Comparison of ENCODE assay signal across 32 cellular contexts in the genomic region with DNA sequence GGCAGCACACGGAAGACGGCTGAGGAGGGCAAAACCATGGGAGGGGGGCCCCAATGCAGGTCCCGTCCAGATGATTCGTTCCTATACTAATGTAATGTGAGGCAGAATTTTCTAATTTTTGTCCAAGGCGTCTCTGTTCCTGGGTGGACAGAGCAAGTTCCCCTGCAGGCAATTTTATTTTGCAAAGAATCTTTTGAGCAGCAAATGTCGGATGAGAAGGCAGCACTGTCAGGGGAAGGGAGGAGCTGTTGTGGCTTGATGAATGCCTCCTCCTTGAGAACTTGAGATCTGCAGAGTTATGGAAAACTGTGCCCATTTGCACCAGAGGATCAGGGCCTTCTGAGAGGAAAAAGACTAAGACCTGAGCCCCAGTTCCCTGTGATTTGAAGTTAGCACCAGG. TPM values are rescaled to one million over a fixed set of nuclear protein-coding genes. Genes with fewer than 3 reads are reported as not detected.
A peak's percentile ranks its signal among the peaks of the same experiment; 100 is the strongest.
DNase-seq lines count a peak whose midpoint lies in the region; ATAC-seq and TF ChIP-seq lines count a peak whose summit lies in the region.
"Had no signal": no experiment of that assay in that cellular context is flagged by ENCODE, and none has a peak within 500 bp of the region (broad histone marks: within the 10 kb centered on the region; RNA-seq: fewer than 3 reads in every experiment).

No MANE protein-coding gene starts in this region.

- no peak overlapping the region for H2AFZ ChIP-seq in OCI-LY7 (ENCODE audit: low read length)

- H3K4me3 Mint-ChIP-seq in natural killer cell = no peak overlapping the region
- no peak overlapping the region for H3K4me3 Mint-ChIP-seq in natural killer cell treated with Interleukin-12 subunit alpha and Interleukin-12 subunit beta and Interleukin-15 and Interleukin-18, amount 100 ng/mL, for 72 hours
- H3K4me3 Mint-ChIP-seq: activated CD4-positive, alpha-beta memory T cell treated with anti-CD3 and anti-CD28 coated beads, Interleukin-2, amount 10 ng/mL, durations not matched to agents 7 days and 5 days; GM23338; naive thymus-derived CD4-positive, alpha-beta T cell; stimulated activated naive CD8-positive, alpha-beta T cell treated with anti-CD3 and anti-CD28 coated beads, Interleukin-15, amount 100 ng/mL, for 72 hours had no signal

- no peak for ATAC-seq in natural killer cell
- no peak for ATAC-seq in natural killer cell treated with Interleukin-12 subunit alpha and Interleukin-12 subunit beta and Interleukin-15 and Interleukin-18, amount 100 ng/mL, for 72 hours
- no peak for ATAC-seq in GM21367 (IDR thresholded peaks at IDR 0.05; ENCODE audit: unreplicated experiment)
- ATAC-seq: GM23338; naive thymus-derived CD4-positive, alpha-beta T cell; Panc1; pancreas; stimulated activated naive CD8-positive, alpha-beta T cell treated with anti-CD3 and anti-CD28 coated beads, Interleukin-15, amount 100 ng/mL, for 72 hours had no signal

- H3K36me3 ChIP-seq in muscle layer of colon (ENCODE audit: insufficient read depth, low read length) (no peaks in the 10 kb centered on the region), skeletal muscle tissue (ENCODE audit: control insufficient read depth in 3 of 3, insufficient read depth in 3 of 3, low read length in 3 of 3) (no peaks in the 10 kb centered on the region), OCI-LY7 (ENCODE audit: insufficient read depth, low read length) (no peaks in the 10 kb centered on the region)
- H3K36me3 ChIP-seq: pancreas, right atrium auricular region, thyroid gland had no signal

- CTCF ChIA-PET in OCI-LY7 (lab: Charles Lee; ENCODE audit: unreplicated experiment) = no interaction called here

- H3K4me3 ChIP-seq in muscle layer of colon (ENCODE audit: low read depth in 1 of 2, low read length in 2 of 2) = peak overlapping the region in 1 of 2 donors; percentile 1
- no peak overlapping the region for H3K4me3 ChIP-seq in skeletal muscle tissue (ENCODE audit: low read length in 3 of 3)
- no peak overlapping the region for H3K4me3 ChIP-seq in OCI-LY7 (ENCODE audit: low read depth, low read length, poor library complexity, severe bottlenecking)
- H3K4me3 ChIP-seq: GM23338, pancreas, right atrium auricular region, thyroid gland had no signal

- no TSS peak for BruUV-seq in OCI-LY7 (replicated peaks; lab: Mats Ljungman, UMichigan)

- no peaks in the 10 kb centered on the region for H3K36me3 Mint-ChIP-seq in natural killer cell
- no peaks in the 10 kb centered on the region for H3K36me3 Mint-ChIP-seq in natural killer cell treated with Interleukin-12 subunit alpha and Interleukin-12 subunit beta and Interleukin-15 and Interleukin-18, amount 100 ng/mL, for 72 hours
- H3K36me3 Mint-ChIP-seq: naive thymus-derived CD4-positive, alpha-beta T cell had no signal

- no peaks in the 10 kb centered on the region for H4K20me1 ChIP-seq in OCI-LY7 (ENCODE audit: insufficient read depth, low read length)

- H3K9me3 ChIP-seq in muscle layer of colon (ENCODE audit: low read length) (no peaks in the 10 kb centered on the region), skeletal muscle tissue (ENCODE audit: control insufficient read depth in 3 of 3, low read length in 3 of 3) (no peaks in the 10 kb centered on the region), OCI-LY7 (ENCODE audit: low read length) (no peaks in the 10 kb centered on the region)
- H3K9me3 ChIP-seq: pancreas, right atrium auricular region, thyroid gland had no signal

- H3K27me3 ChIP-seq in muscle layer of colon (ENCODE audit: control insufficient read depth in 1 of 2, insufficient read depth in 2 of 2, low read length in 2 of 2) (no peaks in the 10 kb centered on the region), skeletal muscle tissue (ENCODE audit: control insufficient read depth in 3 of 3, insufficient read depth in 3 of 3, low read length in 3 of 3) (peaks cover 0 to 3% (median 0%) of the 10 kb centered on the region in 3 donors)
- H3K27me3 ChIP-seq: pancreas, right atrium auricular region, thyroid gland had no signal

- intact Hi-C loops in natural killer cell (cut with micrococcal nuclease) (no loop called here), OCI-LY7 (cut with micrococcal nuclease; ENCODE audit: unreplicated experiment) (no loop called here)

- TF ChIP-seq CTCF in natural killer cell (IDR thresholded peaks at IDR 0.05) (no peak), OCI-LY7 (conservative IDR thresholded peaks at IDR 0.05; ENCODE audit: low read length) (no peak)

- H3K4me1 Mint-ChIP-seq in natural killer cell = peaks cover 34 to 42% of the 10 kb centered on the region in 2 donors
- peaks cover 40 to 42% of the 10 kb centered on the region in 2 donors for H3K4me1 Mint-ChIP-seq in natural killer cell treated with Interleukin-12 subunit alpha and Interleukin-12 subunit beta and Interleukin-15 and Interleukin-18, amount 100 ng/mL, for 72 hours (ENCODE audit: low read depth in 2 of 2)
- H3K4me1 Mint-ChIP-seq: activated CD4-positive, alpha-beta memory T cell treated with anti-CD3 and anti-CD28 coated beads, Interleukin-2, amount 10 ng/mL, durations not matched to agents 7 days and 5 days had no signal

- H3K4me2 ChIP-seq in OCI-LY7 (ENCODE audit: low read length) = no peak overlapping the region
- H3K4me2 ChIP-seq: GM23338 had no signal

- H3K9ac ChIP-seq in muscle layer of colon (ENCODE audit: low read length) (no peak overlapping the region), skeletal muscle tissue (ENCODE audit: low read depth in 1 of 3, low read length in 3 of 3) (no peak overlapping the region)

- DNase-seq in natural killer cell = no peak
- no peak for DNase-seq in natural killer cell treated with Interleukin-12 subunit alpha and Interleukin-12 subunit beta and Interleukin-15 and Interleukin-18, amount 100 ng/mL, for 72 hours (ENCODE audit: low spot score)
- no peak for DNase-seq in OCI-M1 (lab: John Stamatoyannopoulos, UW)
- DNase-seq in OCI-LY7 (ENCODE audit: low spot score) = no peak
- DNase-seq in hypothalamus (lab: John Stamatoyannopoulos, UW) = no peak
- DNase-seq: activated CD4-positive, alpha-beta memory T cell treated with anti-CD3 and anti-CD28 coated beads, Interleukin-2, amount 10 ng/mL, durations not matched to agents 7 days and 5 days; activated CD4-positive, CD25-positive, alpha-beta regulatory T cell treated with anti-CD3 and anti-CD28 coated beads, Interleukin-2, amount 50 U/mL, for 72 hours; activated CD8-positive, alpha-beta memory T cell treated with anti-CD3 and anti-CD28 coated beads, Interleukin-2, amount 50 U/mL, for 4 hours; activated naive CD4-positive, alpha-beta T cell treated with Interleukin-2 at 50 U/mL for 16 hours; cerebellar nuclear complex; DMS79; GDM1; midbrain; MV-4-11; naive thymus-derived CD4-positive, alpha-beta T cell; NCI-H1436; NCI-H2107; NCI-H345; pancreas; SHP77; stimulated activated CD8-positive, alpha-beta memory T cell treated with anti-CD3 and anti-CD28 coated beads, Interleukin-4, amount 100 ng/mL, for 48 hours; stimulated activated naive CD8-positive, alpha-beta T cell treated with anti-CD3 and anti-CD28 coated beads, Interleukin-15, amount 100 ng/mL, for 72 hours; T-helper 2 cell; thyroid gland had no signal

- peak overlapping the region; percentile 79 to 87 for H3K27ac Mint-ChIP-seq in natural killer cell
- H3K27ac Mint-ChIP-seq in natural killer cell treated with Interleukin-12 subunit alpha and Interleukin-12 subunit beta and Interleukin-15 and Interleukin-18, amount 100 ng/mL, for 72 hours = no peak overlapping the region
- H3K27ac Mint-ChIP-seq: activated CD4-positive, alpha-beta memory T cell treated with anti-CD3 and anti-CD28 coated beads, Interleukin-2, amount 10 ng/mL, durations not matched to agents 7 days and 5 days; GM23338; naive thymus-derived CD4-positive, alpha-beta T cell had no signal

- H3K4me1 ChIP-seq in muscle layer of colon (ENCODE audit: insufficient read depth, low read length) = peaks cover 86% of the 10 kb centered on the region
- peaks cover 32 to 43% (median 43%) of the 10 kb centered on the region in 3 donors for H3K4me1 ChIP-seq in skeletal muscle tissue (ENCODE audit: control insufficient read depth in 3 of 3, insufficient read depth in 3 of 3, low read length in 3 of 3)
- no peaks in the 10 kb centered on the region for H3K4me1 ChIP-seq in OCI-LY7 (ENCODE audit: insufficient read depth, low read length, poor library complexity, severe bottlenecking)
- H3K4me1 ChIP-seq: pancreas had no signal

- no peaks in the 10 kb centered on the region for H3K27me3 Mint-ChIP-seq in natural killer cell (ENCODE audit: low read depth in 2 of 2)
- no peaks in the 10 kb centered on the region for H3K27me3 Mint-ChIP-seq in natural killer cell treated with Interleukin-12 subunit alpha and Interleukin-12 subunit beta and Interleukin-15 and Interleukin-18, amount 100 ng/mL, for 72 hours
- H3K27me3 Mint-ChIP-seq: activated CD4-positive, alpha-beta memory T cell treated with anti-CD3 and anti-CD28 coated beads, Interleukin-2, amount 10 ng/mL, durations not matched to agents 7 days and 5 days had no signal

- POLR2A ChIA-PET in OCI-LY7 (lab: Charles Lee) = no interaction called here

- H3K27ac ChIP-seq in muscle layer of colon (ENCODE audit: low read depth, low read length) (peak overlapping the region; percentile 64), skeletal muscle tissue (ENCODE audit: low read depth, low read length) (peak overlapping the region; percentile 12), OCI-LY7 (ENCODE audit: low read depth, low read length, poor library complexity, severe bottlenecking) (no peak overlapping the region)

- no peaks in the 10 kb centered on the region for H3K79me2 ChIP-seq in OCI-LY7 (ENCODE audit: insufficient read depth, low read depth, low read length)

- no peaks in the 10 kb centered on the region for H3K9me3 Mint-ChIP-seq in natural killer cell
- H3K9me3 Mint-ChIP-seq in natural killer cell treated with Interleukin-12 subunit alpha and Interleukin-12 subunit beta and Interleukin-15 and Interleukin-18, amount 100 ng/mL, for 72 hours = no peaks in the 10 kb centered on the region
- H3K9me3 Mint-ChIP-seq: activated CD4-positive, alpha-beta memory T cell treated with anti-CD3 and anti-CD28 coated beads, Interleukin-2, amount 10 ng/mL, durations not matched to agents 7 days and 5 days; GM23338; naive thymus-derived CD4-positive, alpha-beta T cell; stimulated activated naive CD8-positive, alpha-beta T cell treated with anti-CD3 and anti-CD28 coated beads, Interleukin-15, amount 100 ng/mL, for 72 hours had no signal

- H3K9me2 ChIP-seq in OCI-LY7 (ENCODE audit: insufficient read depth, low read length) = no peaks in the 10 kb centered on the region

RNA-seq across cellular contexts. Expression of gene SLC1A7, which starts 17.3 kb away (rescaled TPM):
- total RNA-seq in natural killer cell (10 to 100 TPM; 16.0 to 23.9 (median 20.5) TPM), skeletal muscle tissue (not detected), OCI-LY7 (2022) (not detected in 2 replicates)
- 1 to 10 TPM in 1 of 2 donors, under 1 TPM in 1; 0.29 to 1.1 TPM for total RNA-seq in natural killer cell treated with Interleukin-12 subunit alpha and Interleukin-12 subunit beta and Interleukin-15 and Interleukin-18, amount 100 ng/mL, for 72 hours
- total RNA-seq in OCI-LY7 (2014; rRNA removed; shearing (Covaris generic)) = not detected in 2 replicates
- total RNA-seq: activated CD4-positive, alpha-beta memory T cell treated with anti-CD3 and anti-CD28 coated beads, Interleukin-2, amount 10 ng/mL, durations not matched to agents 7 days and 5 days; dermis microvascular lymphatic vessel endothelial cell; GM23338; lower leg skin; pancreas had no signal

Comparison
In these comparisons a context has a peak if more than half of its experiments do, and no peak if none do; other contexts are left out.
1. H3K27ac Mint-ChIP-seq: peak in natural killer cell (2 of 2); none in natural killer cell treated with Interleukin-12 subunit alpha and Interleukin-12 subunit beta and Interleukin-15 and Interleukin-18, amount 100 ng/mL, for 72 hours (0 of 2).
2. RNA of gene SLC1A7, which starts 17.3 kb away (total RNA-seq): 16.0 to 23.9 TPM in natural killer cell; 0.29 to 1.1 TPM in natural killer cell treated with Interleukin-12 subunit alpha and Interleukin-12 subunit beta and Interleukin-15 and Interleukin-18, amount 100 ng/mL, for 72 hours, not detected in skeletal muscle tissue (single experiment) and not detected in OCI-LY7; every median in the first group is over 4 times any median in the second.